In genomic region chr6:168638497-168639072, GRCh38 we compare ENCODE assay signal across 17 cellular contexts.
"Had no signal": no experiment of that assay in that cellular context is flagged by ENCODE, and none has a peak within 500 bp of the region (broad histone marks: within the 10 kb centered on the region; RNA-seq: fewer than 3 reads in every experiment).

No MANE protein-coding gene starts in this region.

- H3K9me3 ChIP-seq: esophagus squamous epithelium, vagina had no signal

- DNase-seq: activated B cell treated with CpG ODN at 0.5 μM for 24 hours; activated CD4-positive, alpha-beta T cell treated with anti-CD3 and anti-CD28 coated beads for 48 hours; activated CD8-positive, alpha-beta memory T cell treated with anti-CD3 and anti-CD28 coated beads, Interleukin-2, amount 50 U/mL, for 4 hours; activated CD8-positive, alpha-beta T cell treated with anti-CD3 and anti-CD28 coated beads, Interleukin-2, amount 10 ng/mL, durations not matched to agents 7 days and 5 days; activated gamma-delta T cell; activated T-cell treated with anti-CD3 and anti-CD28 coated beads, Interleukin-2, amount 50 U/mL, for 72 hours; amniotic stem cell; caudate nucleus; esophagus squamous epithelium; foreskin fibroblast; head of caudate nucleus had no signal

- H3K36me3 Mint-ChIP-seq: stimulated activated effector memory CD8-positive, alpha-beta T cell treated with anti-CD3 and anti-CD28 coated beads, Interleukin-12 subunit alpha, Interleukin-12 subunit beta, amount 100 ng/mL, for 72 hours had no signal

- H3K27me3 Mint-ChIP-seq: activated B cell treated with CpG ODN at 0.5 μM for 24 hours had no signal

- H3K9me3 Mint-ChIP-seq: stimulated activated effector memory CD8-positive, alpha-beta T cell treated with anti-CD3 and anti-CD28 coated beads, Interleukin-12 subunit alpha, Interleukin-12 subunit beta, amount 100 ng/mL, for 72 hours had no signal

- H3K36me3 ChIP-seq: esophagus squamous epithelium, tibial nerve, vagina had no signal

- ATAC-seq: activated CD8-positive, alpha-beta T cell treated with anti-CD3 and anti-CD28 coated beads, Interleukin-2, amount 10 ng/mL, durations not matched to agents 7 days and 5 days; activated naive CD4-positive, alpha-beta T cell treated with anti-CD3 and anti-CD28 coated beads, Interleukin-2, amount 50 U/mL, for 72 hours; activated T-cell treated with anti-CD3 and anti-CD28 coated beads, Interleukin-2, amount 50 U/mL, for 72 hours; left lobe of liver; stimulated activated effector memory CD8-positive, alpha-beta T cell treated with anti-CD3 and anti-CD28 coated beads, Interleukin-12 subunit alpha, Interleukin-12 subunit beta, amount 100 ng/mL, for 72 hours had no signal

- H3K27ac ChIP-seq: vagina had no signal

- H3K27ac Mint-ChIP-seq: activated B cell treated with CpG ODN at 0.5 μM for 24 hours; activated CD8-positive, alpha-beta T cell treated with anti-CD3 and anti-CD28 coated beads, Interleukin-2, amount 10 ng/mL, durations not matched to agents 7 days and 5 days; activated T-cell treated with anti-CD3 and anti-CD28 coated beads, Interleukin-2, amount 50 U/mL, for 72 hours; stimulated activated effector memory CD8-positive, alpha-beta T cell treated with anti-CD3 and anti-CD28 coated beads, Interleukin-12 subunit alpha, Interleukin-12 subunit beta, amount 100 ng/mL, for 72 hours; T-helper 2 cell treated with Interferon-gamma antibody and Interleukin-4, amounts not matched to agents 5 μg/mL and 100 μg/mL, for 36 hours had no signal

- H3K4me1 Mint-ChIP-seq: activated B cell treated with CpG ODN at 0.5 μM for 24 hours; stimulated activated effector memory CD8-positive, alpha-beta T cell treated with anti-CD3 and anti-CD28 coated beads, Interleukin-12 subunit alpha, Interleukin-12 subunit beta, amount 100 ng/mL, for 72 hours had no signal

- H3K27me3 ChIP-seq: tibial nerve, vagina had no signal

- H3K4me3 Mint-ChIP-seq: activated B cell treated with CpG ODN at 0.5 μM for 24 hours; activated CD8-positive, alpha-beta T cell treated with anti-CD3 and anti-CD28 coated beads, Interleukin-2, amount 10 ng/mL, durations not matched to agents 7 days and 5 days; activated T-cell treated with anti-CD3 and anti-CD28 coated beads, Interleukin-2, amount 50 U/mL, for 72 hours; stimulated activated effector memory CD8-positive, alpha-beta T cell treated with anti-CD3 and anti-CD28 coated beads, Interleukin-12 subunit alpha, Interleukin-12 subunit beta, amount 100 ng/mL, for 72 hours; T-helper 2 cell treated with Interferon-gamma antibody and Interleukin-4, amounts not matched to agents 5 μg/mL and 100 μg/mL, for 36 hours had no signal
